17 cellular contexts compared by ENCODE assay signal in genomic region chr11:36432093-36432469, GRCh38.
A peak's percentile ranks its signal among the peaks of the same experiment; 100 is the strongest.
DNase-seq lines count a peak whose midpoint lies in the region; ATAC-seq, FAIRE-seq and TF ChIP-seq lines count a peak whose summit lies in the region.
"Had no signal": no experiment of that assay in that cellular context is flagged by ENCODE, and none has a peak within 500 bp of the region (broad histone marks: within the 10 kb centered on the region; RNA-seq: fewer than 3 reads in every experiment).

No MANE protein-coding gene starts in this region.

- CTCF ChIA-PET in HepG2 (lab: Yijun Ruan, JAX; ENCODE audit: low intra/inter-chr PET ratio, low total read pairs): no interaction called here

- H3K4me3 ChIP-seq in HepG2 (replicated peaks in 1 of 3; ENCODE audit: insufficient read depth in 1 of 3, low read depth in 2 of 3, low read length in 3 of 3): no peak overlapping the region
- no peak overlapping the region for H3K4me3 ChIP-seq in right lobe of liver
- H3K4me3 ChIP-seq in hepatocyte: no peak overlapping the region
- H3K4me3 ChIP-seq: tibial nerve had no signal

- no peak overlapping the region for H3K9ac ChIP-seq in HepG2 (ENCODE audit: insufficient read depth, low read depth, low read length)

- 39% methylated on average over 2 of the region's 2 CpGs for WGBS in HepG2 (ENCODE audit: low lambda C conversion rate)
- WGBS in right lobe of liver (ENCODE audit: insufficient coverage, low coverage, low lambda C conversion rate, missing lambda C conversion rate): 85% methylated on average over 2 of the region's 2 CpGs
- 73% methylated on average over 2 of the region's 2 CpGs for WGBS in hepatocyte (ENCODE audit: low lambda C conversion rate, missing lambda C conversion rate)

- no peak for TF ChIP-seq CTCF in HepG2 (CRISPR knock-in tag; IDR thresholded peaks at IDR 0.05)
- no peak for TF ChIP-seq CTCF in right lobe of liver (IDR thresholded peaks at IDR 0.05)
- no peak for TF ChIP-seq CTCF in hepatocyte (IDR thresholded peaks at IDR 0.05; ENCODE audit: poor library complexity)

- H3K9me3 Mint-ChIP-seq in activated T-helper 1 cell treated with anti-CD3 and anti-CD28 coated beads, Interleukin-12 subunit alpha, Interleukin-12 subunit beta, Interleukin-2, Interleukin-4 antibody, amounts not matched to agents 30 ng/mL and 10 ng/mL and 1 ng/mL, durations not matched to agents 14 hours and 24 hours and 36 hours: peaks cover 9% of the 10 kb centered on the region
- no peaks in the 10 kb centered on the region for H3K9me3 Mint-ChIP-seq in stimulated activated effector memory CD8-positive, alpha-beta T cell treated with anti-CD3 and anti-CD28 coated beads, Interleukin-12 subunit alpha, Interleukin-12 subunit beta, amount 100 ng/mL, for 72 hours
- H3K9me3 Mint-ChIP-seq in activated T-helper 2 cell treated with anti-CD3 and anti-CD28 coated beads, Interferon-gamma antibody, Interleukin-2, Interleukin-4, amounts not matched to agents 10 μg/mL and 5 μg/mL and 100 μg/mL, durations not matched to agents 14 hours and 24 hours and 36 hours: no peaks in the 10 kb centered on the region
- H3K9me3 Mint-ChIP-seq: naive thymus-derived CD8-positive, alpha-beta T cell had no signal

- BruUV-seq in HepG2 (replicated peaks; lab: Mats Ljungman, UMichigan): no TSS peak

- DNase-seq in HepG2 (ENCODE audit: low spot score): no peak
- DNase-seq in right lobe of liver: no peak
- no peak for DNase-seq in activated T-helper 1 cell treated with anti-CD3 and anti-CD28 coated beads, Interleukin-12 subunit alpha, Interleukin-12 subunit beta, Interleukin-2, Interleukin-4 antibody, amounts not matched to agents 30 ng/mL and 10 ng/mL and 1 ng/mL, durations not matched to agents 14 hours and 24 hours and 36 hours (ENCODE audit: low spot score)
- DNase-seq in hepatocyte (ENCODE audit: low spot score): no peak
- DNase-seq in stimulated activated effector memory CD8-positive, alpha-beta T cell treated with anti-CD3 and anti-CD28 coated beads, Interleukin-12 subunit alpha, Interleukin-12 subunit beta, amount 100 ng/mL, for 72 hours (ENCODE audit: low spot score in 2 of 2): no peak
- DNase-seq in putamen (ENCODE audit: low spot score): no peak
- no peak for DNase-seq in activated T-helper 2 cell treated with anti-CD3 and anti-CD28 coated beads, Interferon-gamma antibody, Interleukin-2, Interleukin-4, amounts not matched to agents 10 μg/mL and 5 μg/mL and 100 μg/mL, durations not matched to agents 14 hours and 24 hours and 36 hours (ENCODE audit: low spot score)
- DNase-seq: DMS 273 treated with DMSO at 0.1 percent for 48 hours; erythroblast; naive thymus-derived CD8-positive, alpha-beta T cell; NCI-H82; posterior cingulate gyrus; SIG-M5 had no signal

- ATAC-seq in HepG2 (peak; percentile 46), right lobe of liver (no peak), HG03045 (IDR thresholded peaks at IDR 0.05; ENCODE audit: unreplicated experiment) (no peak)
- ATAC-seq in stimulated activated effector memory CD8-positive, alpha-beta T cell treated with anti-CD3 and anti-CD28 coated beads, Interleukin-12 subunit alpha, Interleukin-12 subunit beta, amount 100 ng/mL, for 72 hours: no peak
- ATAC-seq: naive thymus-derived CD8-positive, alpha-beta T cell had no signal

- no peak for FAIRE-seq in HepG2 (lab: Jason Lieb, UNC)
- FAIRE-seq: frontal cortex had no signal

- peak overlapping the region; percentile 76 for H3K27ac Mint-ChIP-seq in activated T-helper 1 cell treated with anti-CD3 and anti-CD28 coated beads, Interleukin-12 subunit alpha, Interleukin-12 subunit beta, Interleukin-2, Interleukin-4 antibody, amounts not matched to agents 30 ng/mL and 10 ng/mL and 1 ng/mL, durations not matched to agents 14 hours and 24 hours and 36 hours
- peak overlapping the region; percentile 89 for H3K27ac Mint-ChIP-seq in stimulated activated effector memory CD8-positive, alpha-beta T cell treated with anti-CD3 and anti-CD28 coated beads, Interleukin-12 subunit alpha, Interleukin-12 subunit beta, amount 100 ng/mL, for 72 hours
- H3K27ac Mint-ChIP-seq in activated T-helper 2 cell treated with anti-CD3 and anti-CD28 coated beads, Interferon-gamma antibody, Interleukin-2, Interleukin-4, amounts not matched to agents 10 μg/mL and 5 μg/mL and 100 μg/mL, durations not matched to agents 14 hours and 24 hours and 36 hours: no peak overlapping the region
- H3K27ac Mint-ChIP-seq: CD4-positive, CD25-positive, alpha-beta regulatory T cell had no signal

- H3K27ac ChIP-seq in HepG2 (ENCODE audit: extremely low read length, insufficient read depth, low read length) (no peak overlapping the region), right lobe of liver (no peak overlapping the region), hepatocyte (peak overlapping the region; percentile 61)
- H3K27ac ChIP-seq: tibial nerve had no signal

- H3K27me3 ChIP-seq in HepG2 (ENCODE audit: control insufficient read depth in 1 of 2, insufficient read depth in 2 of 2, low read length in 2 of 2) (peaks cover 0 to 1% of the 10 kb centered on the region in 2 experiments; a peak in 2 of 5 replicates), right lobe of liver (no peaks in the 10 kb centered on the region), hepatocyte (no peaks in the 10 kb centered on the region)
- H3K27me3 ChIP-seq: tibial nerve had no signal

- H3K9me3 ChIP-seq in HepG2 (ENCODE audit: low read length) (no peaks in the 10 kb centered on the region), right lobe of liver (no peaks in the 10 kb centered on the region), hepatocyte (ENCODE audit: low read depth) (no peaks in the 10 kb centered on the region)
- H3K9me3 ChIP-seq: tibial nerve had no signal

- POLR2A ChIA-PET in HepG2 (lab: Yijun Ruan, JAX): no interaction called here

- peaks cover 67% of the 10 kb centered on the region for H3K36me3 Mint-ChIP-seq in activated T-helper 1 cell treated with anti-CD3 and anti-CD28 coated beads, Interleukin-12 subunit alpha, Interleukin-12 subunit beta, Interleukin-2, Interleukin-4 antibody, amounts not matched to agents 30 ng/mL and 10 ng/mL and 1 ng/mL, durations not matched to agents 14 hours and 24 hours and 36 hours (ENCODE audit: low read depth)
- H3K36me3 Mint-ChIP-seq in stimulated activated effector memory CD8-positive, alpha-beta T cell treated with anti-CD3 and anti-CD28 coated beads, Interleukin-12 subunit alpha, Interleukin-12 subunit beta, amount 100 ng/mL, for 72 hours: peaks cover 83% of the 10 kb centered on the region
- peaks cover 21% of the 10 kb centered on the region for H3K36me3 Mint-ChIP-seq in activated T-helper 2 cell treated with anti-CD3 and anti-CD28 coated beads, Interferon-gamma antibody, Interleukin-2, Interleukin-4, amounts not matched to agents 10 μg/mL and 5 μg/mL and 100 μg/mL, durations not matched to agents 14 hours and 24 hours and 36 hours (ENCODE audit: low read depth)
- H3K36me3 Mint-ChIP-seq: CD4-positive, CD25-positive, alpha-beta regulatory T cell; naive thymus-derived CD8-positive, alpha-beta T cell had no signal

- H3K4me1 ChIP-seq in HepG2 (ENCODE audit: insufficient read depth, low read length): peaks cover 24% of the 10 kb centered on the region
- peaks cover 0 to 6% (median 0%) of the 10 kb centered on the region in 4 donors for H3K4me1 ChIP-seq in right lobe of liver
- H3K4me1 ChIP-seq in hepatocyte (ENCODE audit: insufficient read depth): peaks cover 5% of the 10 kb centered on the region
- H3K4me1 ChIP-seq: tibial nerve had no signal

- TF ChIP-seq RAD21 in HepG2 (CRISPR knock-in tag; IDR thresholded peaks at IDR 0.05): no peak

- intact Hi-C loops in HepG2 (cut with micrococcal nuclease; ENCODE audit: unreplicated experiment) (no loop called here), right lobe of liver (cut with DNase I) (no loop called here)
- intact Hi-C loops in activated T-helper 1 cell treated with anti-CD3 and anti-CD28 coated beads, Interleukin-12 subunit alpha, Interleukin-12 subunit beta, Interleukin-2, Interleukin-4 antibody, amounts not matched to agents 30 ng/mL and 10 ng/mL and 1 ng/mL, durations not matched to agents 14 hours and 24 hours and 36 hours (cut with micrococcal nuclease): loop anchor here (1.0 kb wide), 2 partner anchors 8 to 37 kb away; no protein-coding TSS in a partner anchor
- intact Hi-C loops in activated T-helper 2 cell treated with anti-CD3 and anti-CD28 coated beads, Interferon-gamma antibody, Interleukin-2, Interleukin-4, amounts not matched to agents 10 μg/mL and 5 μg/mL and 100 μg/mL, durations not matched to agents 14 hours and 24 hours and 36 hours (cut with micrococcal nuclease): loop anchor here (1.0 kb wide), 2 partner anchors 10 to 23 kb away; no protein-coding TSS in a partner anchor

- TF ChIP-seq POLR2A in HepG2 (IDR thresholded peaks at IDR 0.05; ENCODE audit: insufficient read depth in 1 of 2, low read depth in 2 of 2, low read length in 2 of 2): no peak
- no peak for TF ChIP-seq POLR2A in right lobe of liver (IDR thresholded peaks at IDR 0.05)

- no peaks in the 10 kb centered on the region for H3K36me3 ChIP-seq in HepG2 (replicated peaks in 1 of 2; ENCODE audit: control insufficient read depth in 1 of 2, insufficient read depth in 2 of 2, low read length in 2 of 2)
- H3K36me3 ChIP-seq in right lobe of liver: no peaks in the 10 kb centered on the region
- no peaks in the 10 kb centered on the region for H3K36me3 ChIP-seq in hepatocyte (replicated peaks; ENCODE audit: insufficient read depth, low read depth)
- H3K36me3 ChIP-seq: tibial nerve had no signal

- H4K20me1 ChIP-seq in HepG2 (ENCODE audit: insufficient read depth, low read length) (no peaks in the 10 kb centered on the region), hepatocyte (ENCODE audit: insufficient read depth, poor library complexity, severe bottlenecking) (no peaks in the 10 kb centered on the region)

- H3K79me2 ChIP-seq in HepG2 (ENCODE audit: insufficient read depth, low read length) (no peaks in the 10 kb centered on the region), hepatocyte (no peaks in the 10 kb centered on the region)

- H2AFZ ChIP-seq in HepG2 (ENCODE audit: low read length) (no peak overlapping the region), hepatocyte (no peak overlapping the region)

- H3K9me2 ChIP-seq in hepatocyte (replicated peaks; ENCODE audit: insufficient read depth): no peaks in the 10 kb centered on the region

- no peaks in the 10 kb centered on the region for H3K27me3 Mint-ChIP-seq in activated T-helper 1 cell treated with anti-CD3 and anti-CD28 coated beads, Interleukin-12 subunit alpha, Interleukin-12 subunit beta, Interleukin-2, Interleukin-4 antibody, amounts not matched to agents 30 ng/mL and 10 ng/mL and 1 ng/mL, durations not matched to agents 14 hours and 24 hours and 36 hours (ENCODE audit: insufficient read depth)
- peaks cover 2% of the 10 kb centered on the region for H3K27me3 Mint-ChIP-seq in activated T-helper 2 cell treated with anti-CD3 and anti-CD28 coated beads, Interferon-gamma antibody, Interleukin-2, Interleukin-4, amounts not matched to agents 10 μg/mL and 5 μg/mL and 100 μg/mL, durations not matched to agents 14 hours and 24 hours and 36 hours (ENCODE audit: low read depth)
- H3K27me3 Mint-ChIP-seq: CD4-positive, CD25-positive, alpha-beta regulatory T cell had no signal

- no peak for TF ChIP-seq EP300 in HepG2 (IDR thresholded peaks at IDR 0.05; ENCODE audit: low read depth in 2 of 2, low read length in 2 of 2)
- no peak for TF ChIP-seq EP300 in HepG2 (CRISPR knock-in tag; IDR thresholded peaks at IDR 0.05; ENCODE audit: borderline replicate concordance)

- H3K4me3 Mint-ChIP-seq in activated T-helper 1 cell treated with anti-CD3 and anti-CD28 coated beads, Interleukin-12 subunit alpha, Interleukin-12 subunit beta, Interleukin-2, Interleukin-4 antibody, amounts not matched to agents 30 ng/mL and 10 ng/mL and 1 ng/mL, durations not matched to agents 14 hours and 24 hours and 36 hours: peak overlapping the region; percentile 54
- H3K4me3 Mint-ChIP-seq in stimulated activated effector memory CD8-positive, alpha-beta T cell treated with anti-CD3 and anti-CD28 coated beads, Interleukin-12 subunit alpha, Interleukin-12 subunit beta, amount 100 ng/mL, for 72 hours: peak overlapping the region; percentile 62
- H3K4me3 Mint-ChIP-seq in activated T-helper 2 cell treated with anti-CD3 and anti-CD28 coated beads, Interferon-gamma antibody, Interleukin-2, Interleukin-4, amounts not matched to agents 10 μg/mL and 5 μg/mL and 100 μg/mL, durations not matched to agents 14 hours and 24 hours and 36 hours (ENCODE audit: low read depth): no peak overlapping the region
- H3K4me3 Mint-ChIP-seq: CD4-positive, CD25-positive, alpha-beta regulatory T cell had no signal

- H3K4me1 Mint-ChIP-seq in activated T-helper 1 cell treated with anti-CD3 and anti-CD28 coated beads, Interleukin-12 subunit alpha, Interleukin-12 subunit beta, Interleukin-2, Interleukin-4 antibody, amounts not matched to agents 30 ng/mL and 10 ng/mL and 1 ng/mL, durations not matched to agents 14 hours and 24 hours and 36 hours (ENCODE audit: low read depth): peaks cover 49% of the 10 kb centered on the region
- peaks cover 59% of the 10 kb centered on the region for H3K4me1 Mint-ChIP-seq in stimulated activated effector memory CD8-positive, alpha-beta T cell treated with anti-CD3 and anti-CD28 coated beads, Interleukin-12 subunit alpha, Interleukin-12 subunit beta, amount 100 ng/mL, for 72 hours
- H3K4me1 Mint-ChIP-seq in activated T-helper 2 cell treated with anti-CD3 and anti-CD28 coated beads, Interferon-gamma antibody, Interleukin-2, Interleukin-4, amounts not matched to agents 10 μg/mL and 5 μg/mL and 100 μg/mL, durations not matched to agents 14 hours and 24 hours and 36 hours (ENCODE audit: low read depth): peaks cover 12% of the 10 kb centered on the region

- no peak overlapping the region; the same call in 1 of the 2 replicates for H3K4me2 ChIP-seq in HepG2 (ENCODE audit: low read depth, low read length)
- H3K4me2 ChIP-seq in hepatocyte: peak overlapping the region; percentile 34

- in situ Hi-C loops in HepG2 (cut with HindIII; ENCODE audit: extremely low pct_ligation_motif_present, low pct_unique_long_range_greater_than_20kb): loop anchor here (10.0 kb wide), 1 partner anchor 63 kb away; no protein-coding TSS in a partner anchor

Comparison
In these comparisons a context has a peak if more than half of its experiments do, and no peak if none do; other contexts are left out.
1. intact Hi-C loops: an anchor here in activated T-helper 1 cell treated with anti-CD3 and anti-CD28 coated beads, Interleukin-12 subunit alpha, Interleukin-12 subunit beta, Interleukin-2, Interleukin-4 antibody, amounts not matched to agents 30 ng/mL and 10 ng/mL and 1 ng/mL, durations not matched to agents 14 hours and 24 hours and 36 hours (1.0 kb wide) and activated T-helper 2 cell treated with anti-CD3 and anti-CD28 coated beads, Interferon-gamma antibody, Interleukin-2, Interleukin-4, amounts not matched to agents 10 μg/mL and 5 μg/mL and 100 μg/mL, durations not matched to agents 14 hours and 24 hours and 36 hours (1.0 kb wide); none called in HepG2 and right lobe of liver.